ENCODE assay signal across 18 cellular contexts in the genomic region with DNA sequence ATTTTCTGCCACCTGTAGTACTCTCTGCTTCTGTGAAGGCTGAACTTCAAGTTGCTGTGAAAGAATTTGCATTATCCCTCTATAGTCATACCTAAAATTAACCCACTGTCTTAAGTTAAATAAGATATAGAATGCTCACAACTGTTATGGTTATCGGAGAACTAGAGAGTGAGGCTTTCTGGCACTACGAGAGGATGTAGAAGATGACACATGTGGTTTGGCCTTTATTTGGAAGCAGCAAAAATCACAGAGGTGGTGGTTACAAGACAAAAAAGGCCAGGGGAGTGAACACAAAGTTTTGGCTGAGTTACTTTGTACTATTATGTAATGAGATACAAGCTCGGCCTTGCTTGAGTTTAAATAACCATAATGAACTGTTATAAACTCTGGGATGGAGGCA.
DNase-seq lines count a peak whose midpoint lies in the region; ATAC-seq and TF ChIP-seq lines count a peak whose summit lies in the region.
"Had no signal": no experiment of that assay in that cellular context is flagged by ENCODE, and none has a peak within 500 bp of the region (broad histone marks: within the 10 kb centered on the region; RNA-seq: fewer than 3 reads in every experiment).

No MANE protein-coding gene starts in this region.

- TF ChIP-seq CTCF in upper lobe of right lung (IDR thresholded peaks at IDR 0.05), result no peak

- no peaks in the 10 kb centered on the region for H3K9me3 ChIP-seq in upper lobe of right lung
- H3K9me3 ChIP-seq: left lung had no signal

- H3K27ac ChIP-seq in upper lobe of right lung, result no peak overlapping the region
- H3K27ac ChIP-seq: epithelial cell of prostate, hepatocyte, left lung, neural progenitor cell had no signal

- H3K36me3 ChIP-seq in upper lobe of right lung, result no peaks in the 10 kb centered on the region
- H3K36me3 ChIP-seq: left lung, neural progenitor cell, spleen had no signal

- DNase-seq in activated naive CD4-positive, alpha-beta T cell treated with Interleukin-2 at 50 U/mL for 16 hours, result no peak
- no peak for DNase-seq in activated CD4-positive, alpha-beta memory T cell treated with anti-CD3 and anti-CD28 coated beads, Interleukin-2, amount 10 ng/mL, durations not matched to agents 7 days and 5 days
- DNase-seq in memory B cell (ENCODE audit: low spot score in 2 of 2) (no peak), HCEC 1CT (no peak), upper lobe of right lung (no peak), NCI-H187 (lab: John Stamatoyannopoulos, UW) (no peak)
- DNase-seq in stimulated activated CD4-positive, alpha-beta T cell treated with anti-CD3 and anti-CD28 coated beads, Interleukin-1b, Interleukin-23, amount 100 ng/mL, for 48 hours, result no peak
- DNase-seq: activated effector memory CD4-positive, alpha-beta T cell treated with anti-CD3 and anti-CD28 coated beads, Interleukin-2, amount 50 U/mL, for 16 hours; left lung; NCI-H1105 treated with DMSO at 0.1 percent for 48 hours; NCI-H226; spleen; trophoblast cell had no signal

- peak overlapping the region; percentile 53 for H3K27ac Mint-ChIP-seq in activated naive CD4-positive, alpha-beta T cell treated with anti-CD3 and anti-CD28 coated beads, Interleukin-2, amount 50 U/mL, for 24 hours
- peak overlapping the region; percentile 71 for H3K27ac Mint-ChIP-seq in activated CD4-positive, alpha-beta memory T cell treated with anti-CD3 and anti-CD28 coated beads, Interleukin-2, amount 10 ng/mL, durations not matched to agents 7 days and 5 days
- H3K27ac Mint-ChIP-seq in memory B cell, result peak overlapping the region; percentile 31
- H3K27ac Mint-ChIP-seq: neural progenitor cell had no signal

- CTCF ChIA-PET in activated CD4-positive, alpha-beta memory T cell treated with anti-CD3 and anti-CD28 coated beads, Interleukin-2, amount 10 ng/mL, durations not matched to agents 7 days and 5 days (lab: Charles Lee), result no interaction called here

- no peaks in the 10 kb centered on the region for H3K27me3 ChIP-seq in upper lobe of right lung
- H3K27me3 ChIP-seq: hepatocyte, left lung, neural progenitor cell, spleen had no signal

- POLR2A ChIA-PET in activated CD4-positive, alpha-beta memory T cell treated with anti-CD3 and anti-CD28 coated beads, Interleukin-2, amount 10 ng/mL, durations not matched to agents 7 days and 5 days (lab: Charles Lee), result interaction anchor here (1.4 to 12.8 kb wide), 3 partner anchors 16 to 159 kb away, joined by 3 to 678 read pairs (median 6); a partner anchor contains a TSS

- peaks cover 19% of the 10 kb centered on the region for H3K36me3 Mint-ChIP-seq in activated naive CD4-positive, alpha-beta T cell treated with anti-CD3 and anti-CD28 coated beads, Interleukin-2, amount 50 U/mL, for 24 hours
- H3K36me3 Mint-ChIP-seq in activated CD4-positive, alpha-beta memory T cell treated with anti-CD3 and anti-CD28 coated beads, Interleukin-2, amount 10 ng/mL, durations not matched to agents 7 days and 5 days (ENCODE audit: low read depth), result peaks cover 55% of the 10 kb centered on the region
- peaks cover 16% of the 10 kb centered on the region for H3K36me3 Mint-ChIP-seq in memory B cell
- H3K36me3 Mint-ChIP-seq: neural progenitor cell had no signal

- intact Hi-C loops in upper lobe of right lung (cut with DNase I), result no loop called here

- peak overlapping the region; percentile 42 for H3K4me3 Mint-ChIP-seq in activated naive CD4-positive, alpha-beta T cell treated with anti-CD3 and anti-CD28 coated beads, Interleukin-2, amount 50 U/mL, for 24 hours
- no peak overlapping the region for H3K4me3 Mint-ChIP-seq in activated CD4-positive, alpha-beta memory T cell treated with anti-CD3 and anti-CD28 coated beads, Interleukin-2, amount 10 ng/mL, durations not matched to agents 7 days and 5 days
- H3K4me3 Mint-ChIP-seq in memory B cell, result no peak overlapping the region
- H3K4me3 Mint-ChIP-seq: IgD-negative memory B cell, neural progenitor cell had no signal

- H3K9me3 Mint-ChIP-seq in activated naive CD4-positive, alpha-beta T cell treated with anti-CD3 and anti-CD28 coated beads, Interleukin-2, amount 50 U/mL, for 24 hours, result no peaks in the 10 kb centered on the region
- peaks cover 6% of the 10 kb centered on the region for H3K9me3 Mint-ChIP-seq in activated CD4-positive, alpha-beta memory T cell treated with anti-CD3 and anti-CD28 coated beads, Interleukin-2, amount 10 ng/mL, durations not matched to agents 7 days and 5 days
- peaks cover 3% of the 10 kb centered on the region for H3K9me3 Mint-ChIP-seq in memory B cell
- H3K9me3 Mint-ChIP-seq: neural progenitor cell had no signal

- peaks cover 12% of the 10 kb centered on the region for H3K4me1 ChIP-seq in upper lobe of right lung
- H3K4me1 ChIP-seq: left lung, neural progenitor cell had no signal

- H3K4me3 ChIP-seq in upper lobe of right lung, result no peak overlapping the region
- H3K4me3 ChIP-seq: hepatocyte, left lung, neural progenitor cell, spleen had no signal

- H3K4me1 Mint-ChIP-seq in activated naive CD4-positive, alpha-beta T cell treated with anti-CD3 and anti-CD28 coated beads, Interleukin-2, amount 50 U/mL, for 24 hours, result peaks cover 81% of the 10 kb centered on the region
- H3K4me1 Mint-ChIP-seq in activated CD4-positive, alpha-beta memory T cell treated with anti-CD3 and anti-CD28 coated beads, Interleukin-2, amount 10 ng/mL, durations not matched to agents 7 days and 5 days, result peaks cover 75% of the 10 kb centered on the region
- peaks cover 9% of the 10 kb centered on the region for H3K4me1 Mint-ChIP-seq in memory B cell
- H3K4me1 Mint-ChIP-seq: neural progenitor cell had no signal

- no peaks in the 10 kb centered on the region for H3K27me3 Mint-ChIP-seq in activated naive CD4-positive, alpha-beta T cell treated with anti-CD3 and anti-CD28 coated beads, Interleukin-2, amount 50 U/mL, for 24 hours
- H3K27me3 Mint-ChIP-seq in activated CD4-positive, alpha-beta memory T cell treated with anti-CD3 and anti-CD28 coated beads, Interleukin-2, amount 10 ng/mL, durations not matched to agents 7 days and 5 days, result no peaks in the 10 kb centered on the region
- no peaks in the 10 kb centered on the region for H3K27me3 Mint-ChIP-seq in memory B cell
- H3K27me3 Mint-ChIP-seq: IgD-negative memory B cell had no signal

- ATAC-seq in memory B cell (ENCODE audit: low read depth), result no peak
- ATAC-seq in upper lobe of right lung, result no peak
- ATAC-seq: left lung had no signal
